Comparison of ENCODE assay signal across 10 cellular contexts in genomic region chr16:728890-729744, GRCh38. TPM values are rescaled to one million over a fixed set of nuclear protein-coding genes. Genes with fewer than 3 reads are reported as not detected.
DNase-seq lines count a peak whose midpoint lies in the region; ATAC-seq, FAIRE-seq and TF ChIP-seq lines count a peak whose summit lies in the region.
"Had no signal": no experiment of that assay in that cellular context is flagged by ENCODE, and none has a peak within 500 bp of the region (broad histone marks: within the 10 kb centered on the region; RNA-seq: fewer than 3 reads in every experiment).

No MANE protein-coding gene starts in this region.

- no peak overlapping the region for H3K9ac ChIP-seq in kidney (ENCODE audit: low read length in 2 of 2)

- POLR2A ChIA-PET in activated naive CD8-positive, alpha-beta T cell treated with anti-CD3 and anti-CD28 coated beads, Interleukin-2, amount 10 ng/mL, durations not matched to agents 7 days and 5 days (lab: Charles Lee): interaction anchor here (1.1 to 1.5 kb wide), 4 partner anchors 8 to 13 kb away, joined by 5 to 7 read pairs (median 5); partner anchors contain the start of genes ANTKMT and CIAO3

- FAIRE-seq in kidney (lab: Jason Lieb, UNC): no peak

- no peak overlapping the region for H3K27ac Mint-ChIP-seq in activated naive CD8-positive, alpha-beta T cell treated with anti-CD3 and anti-CD28 coated beads, Interleukin-2, amount 10 ng/mL, durations not matched to agents 7 days and 5 days

- H3K4me1 Mint-ChIP-seq in activated naive CD8-positive, alpha-beta T cell treated with anti-CD3 and anti-CD28 coated beads, Interleukin-2, amount 10 ng/mL, durations not matched to agents 7 days and 5 days: no peaks in the 10 kb centered on the region

- H3K9me3 ChIP-seq in left ventricle myocardium inferior (replicated peaks): no peaks in the 10 kb centered on the region
- no peaks in the 10 kb centered on the region for H3K9me3 ChIP-seq in kidney (ENCODE audit: control insufficient read depth in 1 of 2, low read length in 2 of 2)
- H3K9me3 ChIP-seq in gastroesophageal sphincter: no peaks in the 10 kb centered on the region
- H3K9me3 ChIP-seq: psoas muscle had no signal

- no peak for ATAC-seq in left ventricle myocardium superior
- ATAC-seq in activated naive CD8-positive, alpha-beta T cell treated with anti-CD3 and anti-CD28 coated beads, Interleukin-2, amount 10 ng/mL, durations not matched to agents 7 days and 5 days (ENCODE audit: low read depth): no peak
- no peak for ATAC-seq in gastroesophageal sphincter
- no peak for ATAC-seq in HG02852 (IDR thresholded peaks at IDR 0.05; ENCODE audit: unreplicated experiment)
- ATAC-seq in HG03196 (IDR thresholded peaks at IDR 0.05; ENCODE audit: unreplicated experiment): no peak

- H3K27me3 Mint-ChIP-seq in activated naive CD8-positive, alpha-beta T cell treated with anti-CD3 and anti-CD28 coated beads, Interleukin-2, amount 10 ng/mL, durations not matched to agents 7 days and 5 days: no peaks in the 10 kb centered on the region

- H3K27ac ChIP-seq in left ventricle myocardium inferior (replicated peaks): no peak overlapping the region
- no peak overlapping the region for H3K27ac ChIP-seq in kidney (ENCODE audit: low read depth in 2 of 2, low read length in 2 of 2)
- no peak overlapping the region for H3K27ac ChIP-seq in gastroesophageal sphincter
- H3K27ac ChIP-seq: psoas muscle had no signal

- H3K4me3 Mint-ChIP-seq in activated naive CD8-positive, alpha-beta T cell treated with anti-CD3 and anti-CD28 coated beads, Interleukin-2, amount 10 ng/mL, durations not matched to agents 7 days and 5 days: peak overlapping the region; percentile 40

- DNase-seq in left ventricle myocardium inferior: no peak
- no peak for DNase-seq in left ventricle myocardium superior
- DNase-seq in activated naive CD8-positive, alpha-beta T cell treated with anti-CD3 and anti-CD28 coated beads, Interleukin-2, amount 10 ng/mL, durations not matched to agents 7 days and 5 days: peak; percentile 34
- DNase-seq in kidney: peak; percentile 81
- DNase-seq in pons (ENCODE audit: low spot score): no peak
- DNase-seq: cortex of kidney had no signal

- no peak for TF ChIP-seq EP300 in gastroesophageal sphincter (IDR thresholded peaks at IDR 0.05)

- no peaks in the 10 kb centered on the region for H3K36me3 Mint-ChIP-seq in activated naive CD8-positive, alpha-beta T cell treated with anti-CD3 and anti-CD28 coated beads, Interleukin-2, amount 10 ng/mL, durations not matched to agents 7 days and 5 days

- intact Hi-C loops in left ventricle myocardium inferior (cut with micrococcal nuclease) (no loop called here), left ventricle myocardium superior (cut with micrococcal nuclease) (no loop called here), kidney (cut with DNase I) (no loop called here)

- H3K4me3 ChIP-seq in left ventricle myocardium inferior (peak overlapping the region; percentile 75), kidney (ENCODE audit: low read length in 2 of 2) (no peak overlapping the region), gastroesophageal sphincter (peak overlapping the region in 1 of 2 donors; percentile 56)

- H3K4me1 ChIP-seq in left ventricle myocardium inferior: peaks cover 27% of the 10 kb centered on the region
- peaks cover 0 to 10% of the 10 kb centered on the region in 2 donors for H3K4me1 ChIP-seq in kidney (ENCODE audit: control insufficient read depth in 1 of 2, insufficient read depth in 1 of 2, low read depth in 1 of 2, low read length in 2 of 2)
- peaks cover 0 to 35% (median 18%) of the 10 kb centered on the region in 3 donors for H3K4me1 ChIP-seq in gastroesophageal sphincter

- no CpG with 5 or more reads among the region's 55 CpGs for WGBS in gastroesophageal sphincter (ENCODE audit: low coverage in 1 of 2), 2 donors

- H3K9me3 Mint-ChIP-seq in activated naive CD8-positive, alpha-beta T cell treated with anti-CD3 and anti-CD28 coated beads, Interleukin-2, amount 10 ng/mL, durations not matched to agents 7 days and 5 days: no peaks in the 10 kb centered on the region

- peaks cover 30% of the 10 kb centered on the region for H3K36me3 ChIP-seq in left ventricle myocardium inferior
- H3K36me3 ChIP-seq in kidney (ENCODE audit: control insufficient read depth in 1 of 2, insufficient read depth in 2 of 2, low read length in 2 of 2): no peaks in the 10 kb centered on the region
- H3K36me3 ChIP-seq in gastroesophageal sphincter: peaks cover 0 to 48% of the 10 kb centered on the region in 2 donors

- no peak for TF ChIP-seq POLR2A in gastroesophageal sphincter (IDR thresholded peaks at IDR 0.05)

- no peak for TF ChIP-seq CTCF in left ventricle myocardium inferior (IDR thresholded peaks at IDR 0.05; ENCODE audit: borderline replicate concordance)
- TF ChIP-seq CTCF in kidney (IDR thresholded peaks at IDR 0.05; ENCODE audit: borderline replicate concordance, extremely low read depth, insufficient read depth): no peak
- TF ChIP-seq CTCF in gastroesophageal sphincter (IDR thresholded peaks at IDR 0.05): no peak

- H3K27me3 ChIP-seq in left ventricle myocardium inferior (ENCODE audit: low read depth) (peaks cover 26% of the 10 kb centered on the region), gastroesophageal sphincter (peaks cover 54% of the 10 kb centered on the region)

RNA-seq across cellular contexts. Expression of gene HAGHL, which starts 2.2 kb away (rescaled TPM):
- total RNA-seq in left ventricle myocardium inferior (12.0 TPM), left ventricle myocardium superior (13.6 TPM), kidney (7.5 TPM), gastroesophageal sphincter (1 to 10 TPM; 1.1 to 4.8 (median 2.8) TPM)
- 10 to 100 TPM; 25.8 to 34.2 TPM for total RNA-seq in activated naive CD8-positive, alpha-beta T cell treated with anti-CD3 and anti-CD28 coated beads, Interleukin-2, amount 10 ng/mL, durations not matched to agents 7 days and 5 days
- polyA plus RNA-seq in kidney (ENCODE audit: insufficient read depth, low read depth, low replicate concordance): 18.0 TPM

RNA-seq across cellular contexts. Expression of gene CCDC78, which starts 2.9 kb away (rescaled TPM):
- 0.49 TPM for total RNA-seq in left ventricle myocardium inferior
- 0.50 TPM for total RNA-seq in left ventricle myocardium superior
- total RNA-seq in activated naive CD8-positive, alpha-beta T cell treated with anti-CD3 and anti-CD28 coated beads, Interleukin-2, amount 10 ng/mL, durations not matched to agents 7 days and 5 days: 1 to 10 TPM; 5.8 to 6.1 TPM
- total RNA-seq in kidney: 2.6 TPM
- 1.3 TPM for polyA plus RNA-seq in kidney (ENCODE audit: insufficient read depth, low read depth, low replicate concordance)
- under 1 TPM in 1 of 4 donors, not detected in 3; 0.13 TPM for total RNA-seq in gastroesophageal sphincter

RNA-seq across cellular contexts. Expression of gene ANTKMT, which starts 8.2 kb away (rescaled TPM):
- total RNA-seq in left ventricle myocardium inferior (30.7 TPM), left ventricle myocardium superior (31.2 TPM), kidney (44.1 TPM), gastroesophageal sphincter (10 to 100 TPM; 23.5 to 46.2 (median 31.0) TPM)
- 10 to 100 TPM; 21.6 to 23.2 TPM for total RNA-seq in activated naive CD8-positive, alpha-beta T cell treated with anti-CD3 and anti-CD28 coated beads, Interleukin-2, amount 10 ng/mL, durations not matched to agents 7 days and 5 days
- polyA plus RNA-seq in kidney (ENCODE audit: insufficient read depth, low read depth, low replicate concordance): 70.4 TPM

RNA-seq across cellular contexts. Expression of gene CIAO3, which starts 11.7 kb away (rescaled TPM):
- total RNA-seq in left ventricle myocardium inferior (30.3 TPM), left ventricle myocardium superior (34.5 TPM), kidney (36.8 TPM), gastroesophageal sphincter (10 to 100 TPM; 18.5 to 46.7 (median 25.6) TPM)
- 10 to 100 TPM; 39.6 to 42.4 TPM for total RNA-seq in activated naive CD8-positive, alpha-beta T cell treated with anti-CD3 and anti-CD28 coated beads, Interleukin-2, amount 10 ng/mL, durations not matched to agents 7 days and 5 days
- 37.7 TPM for polyA plus RNA-seq in kidney (ENCODE audit: insufficient read depth, low read depth, low replicate concordance)

RNA-seq across cellular contexts. Expression of gene METRN, which starts 14.2 kb away (rescaled TPM):
- 62.5 TPM for total RNA-seq in left ventricle myocardium inferior
- 57.9 TPM for total RNA-seq in left ventricle myocardium superior
- total RNA-seq in activated naive CD8-positive, alpha-beta T cell treated with anti-CD3 and anti-CD28 coated beads, Interleukin-2, amount 10 ng/mL, durations not matched to agents 7 days and 5 days: 10 to 100 TPM; 10.0 to 12.4 TPM
- 34.9 TPM for total RNA-seq in kidney
- 114 TPM for polyA plus RNA-seq in kidney (ENCODE audit: insufficient read depth, low read depth, low replicate concordance)
- 10 to 100 TPM; 22.6 to 77.7 (median 63.8) TPM for total RNA-seq in gastroesophageal sphincter

Comparison
In these comparisons a context has a peak if more than half of its experiments do, and no peak if none do; other contexts are left out.
1. DNase-seq: peak in activated naive CD8-positive, alpha-beta T cell treated with anti-CD3 and anti-CD28 coated beads, Interleukin-2, amount 10 ng/mL, durations not matched to agents 7 days and 5 days (single experiment) and kidney (single experiment); none in left ventricle myocardium inferior (single experiment), left ventricle myocardium superior (single experiment) and pons (single experiment).